Comparison of ENCODE assay signal across 8 cellular contexts in the genomic region with DNA sequence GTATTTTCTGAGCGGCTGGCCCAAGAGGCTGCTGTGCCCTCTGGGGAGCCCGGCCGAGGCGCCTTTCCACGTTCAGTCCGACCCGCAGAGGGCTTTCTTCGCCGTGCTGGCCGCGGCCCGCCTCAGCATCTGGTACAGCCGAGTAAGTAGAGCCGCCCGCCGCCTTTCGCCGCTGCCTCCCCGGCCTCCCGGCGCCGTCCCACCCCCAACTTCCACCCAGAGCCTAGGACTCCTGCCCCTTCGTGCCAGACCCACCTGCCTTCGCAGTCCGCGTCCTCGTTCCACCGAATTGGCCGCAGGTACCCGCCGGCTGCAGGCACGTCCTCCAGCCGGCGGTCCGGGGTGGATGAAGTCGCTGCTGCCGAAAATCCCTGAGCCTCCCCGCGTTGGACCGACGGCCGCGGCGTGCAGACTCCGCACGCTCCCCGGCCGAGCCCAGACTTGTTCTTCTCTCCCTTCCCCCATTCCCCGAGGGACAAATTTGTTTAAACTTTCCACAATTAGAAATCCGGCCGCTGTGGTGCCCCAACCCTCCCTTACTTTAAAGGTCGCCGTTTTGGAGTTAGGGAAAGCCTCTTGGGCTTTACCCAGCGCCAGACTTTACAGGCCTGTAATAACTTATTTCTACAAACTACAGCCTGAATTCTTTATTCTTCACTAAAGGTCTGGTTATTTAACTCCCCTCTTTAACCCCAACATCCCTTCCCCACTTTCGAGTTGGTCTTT. TPM values are rescaled to one million over a fixed set of nuclear protein-coding genes. Genes with fewer than 3 reads are reported as not detected.
DNase-seq lines count a peak whose midpoint lies in the region; ATAC-seq and TF ChIP-seq lines count a peak whose summit lies in the region.

No MANE protein-coding gene starts in this region.

- CTCF ChIA-PET in BJ (lab: Yijun Ruan, JAX) = interaction anchor here (1.4 kb wide), 1 partner anchor 40 kb away, joined by 4 read pairs; no protein-coding TSS in a partner anchor

- DNase-seq in BJ (ENCODE audit: low read depth) (no peak), GM19238 (ENCODE audit: insufficient read length, low spot score) (peak; percentile 29), astrocyte of the hippocampus (ENCODE audit: low read depth, low spot score) (peak; percentile 65), hypothalamus (lab: John Stamatoyannopoulos, UW) (peak in 37 of 51 donors; percentile 20 to 78 (median 61)), sciatic nerve (ENCODE audit: low spot score) (peak; percentile 78)

- peak overlapping the region; percentile 95 for H3K4me2 ChIP-seq in SU-DHL-6 (ENCODE audit: low read depth, low read length, poor library complexity, severe bottlenecking)

- intact Hi-C loops in sciatic nerve (cut with DNase I) = no loop called here

- peak overlapping the region; percentile 98 for H3K27ac ChIP-seq in SU-DHL-6 (ENCODE audit: low read depth, low read length)

- peaks cover 80% of the 10 kb centered on the region for H3K79me2 ChIP-seq in SU-DHL-6 (ENCODE audit: insufficient read depth, low read length)

- no peaks in the 10 kb centered on the region for H3K36me3 ChIP-seq in BJ (ENCODE audit: control insufficient read depth, insufficient read depth, low read length)
- H3K36me3 ChIP-seq in SU-DHL-6 (ENCODE audit: low read length) = no peaks in the 10 kb centered on the region

- TF ChIP-seq CTCF in BJ (IDR thresholded peaks at IDR 0.05; ENCODE audit: insufficient read depth, low read depth, low read length) (no peak), SU-DHL-6 (IDR thresholded peaks at IDR 0.05; ENCODE audit: insufficient read depth, low read length, poor library complexity, severe bottlenecking) (no peak)

- peak overlapping the region; percentile 21 for H2AFZ ChIP-seq in SU-DHL-6 (ENCODE audit: low read depth, low read length, severe bottlenecking)

- ATAC-seq in HG03442 (IDR thresholded peaks at IDR 0.05; ENCODE audit: unreplicated experiment) = peak; percentile 5
- peak; percentile 2 for ATAC-seq in sciatic nerve
- no peak for ATAC-seq in GM18870 (IDR thresholded peaks at IDR 0.05; ENCODE audit: unreplicated experiment)

- POLR2A ChIA-PET in BJ (lab: Charles Lee) = interaction anchor here (0.6 to 0.7 kb wide), 3 partner anchors 98 to 1675 kb away, joined by 3 to 4 read pairs (median 3); no protein-coding TSS in a partner anchor

- H3K9ac ChIP-seq in SU-DHL-6 (ENCODE audit: low read length) = peak overlapping the region; percentile 90

- H4K20me1 ChIP-seq in SU-DHL-6 (ENCODE audit: low read depth, low read length) = peaks cover 26% of the 10 kb centered on the region

- peaks cover 24% of the 10 kb centered on the region for H3F3A ChIP-seq in SU-DHL-6 (ENCODE audit: insufficient read depth)

- peak overlapping the region; percentile 63 for H3K4me3 ChIP-seq in BJ (ENCODE audit: low read depth, low read length)
- peak overlapping the region; percentile 98 for H3K4me3 ChIP-seq in SU-DHL-6 (ENCODE audit: insufficient read depth, low read length, poor library complexity, severe bottlenecking)

- no peaks in the 10 kb centered on the region for H3K27me3 ChIP-seq in BJ (ENCODE audit: control insufficient read depth, insufficient read depth, low read length)
- H3K27me3 ChIP-seq in SU-DHL-6 (ENCODE audit: low read length) = no peaks in the 10 kb centered on the region

- H3K9me2 ChIP-seq in SU-DHL-6 (replicated peaks; ENCODE audit: insufficient read depth, low read length) = no peaks in the 10 kb centered on the region

- H3K9me3 ChIP-seq in SU-DHL-6 (ENCODE audit: insufficient read depth, low read length) = no peaks in the 10 kb centered on the region

RNA-seq across cellular contexts. Expression of a gene that starts 0.6 kb away (rescaled TPM):
- polyA plus RNA-seq in BJ (2011; rRNA removed) = 52.3 and 70.3 TPM in 2 replicates
- polyA minus RNA-seq in BJ (2011; rRNA and poly(A)+ RNA removed) = 76.4 and 88.8 TPM in 2 replicates
- total RNA-seq in sciatic nerve = 30.3 TPM
